Comparison of ENCODE assay signal across 22 cellular contexts in the genomic region with DNA sequence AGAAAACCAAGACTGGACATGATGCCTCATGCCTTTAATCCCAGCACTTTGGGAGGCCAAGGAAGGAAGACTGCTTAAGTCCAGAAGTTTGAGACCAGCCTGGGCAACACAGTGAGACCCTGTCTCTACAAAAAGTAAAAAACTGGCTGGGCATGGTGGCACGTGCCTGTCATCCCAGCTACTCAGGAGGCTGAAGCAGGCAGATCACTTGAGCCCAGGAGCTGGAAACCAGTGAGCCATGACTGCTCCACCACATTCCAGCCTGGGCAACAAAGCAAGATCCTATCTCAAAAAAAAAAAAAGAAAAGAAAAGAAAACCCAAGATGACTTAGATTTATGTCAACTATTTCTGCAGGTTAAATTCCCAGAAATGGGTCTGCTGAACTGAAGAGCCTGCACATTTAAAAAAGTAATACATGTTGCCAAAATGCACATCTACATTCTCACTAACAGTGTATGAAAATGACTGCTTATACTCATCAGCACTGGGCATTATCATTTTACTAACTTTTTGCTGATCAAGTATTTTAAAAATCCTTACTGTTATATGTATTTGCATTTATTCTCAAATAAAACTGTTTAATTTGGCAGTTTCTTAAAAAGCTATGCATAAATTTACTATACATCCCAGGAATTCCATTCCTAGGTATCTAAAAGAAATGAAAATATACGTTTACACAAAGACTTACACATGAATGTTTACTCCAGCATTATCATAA.
"Had no signal": no experiment of that assay in that cellular context is flagged by ENCODE, and none has a peak within 500 bp of the region (broad histone marks: within the 10 kb centered on the region; RNA-seq: fewer than 3 reads in every experiment).

No MANE protein-coding gene starts in this region.

- H3K4me1 ChIP-seq: prostate gland, right atrium auricular region, suprapubic skin had no signal

- DNase-seq: activated CD4-positive, alpha-beta memory T cell treated with anti-CD3 and anti-CD28 coated beads, Interleukin-2, amount 10 ng/mL, durations not matched to agents 7 days and 5 days; activated CD4-positive, alpha-beta T cell treated with anti-CD3 and anti-CD28 coated beads for 48 hours; activated CD4-positive, CD25-positive, alpha-beta regulatory T cell; activated CD8-positive, alpha-beta memory T cell treated with anti-CD3 and anti-CD28 coated beads, Interleukin-2, amount 10 ng/mL, durations not matched to agents 7 days and 5 days; activated naive CD4-positive, alpha-beta T cell; activated naive CD8-positive, alpha-beta T cell treated with anti-CD3 and anti-CD28 coated beads for 36 hours; amniotic stem cell; dorsolateral prefrontal cortex; head of caudate nucleus; mucosa of descending colon; naive B cell; stimulated activated CD4-positive, alpha-beta T cell treated with anti-CD3 and anti-CD28 coated beads, Interleukin-2, amount 100 ng/mL, for 48 hours; stimulated activated naive CD8-positive, alpha-beta T cell treated with anti-CD3 and anti-CD28 coated beads, Interleukin-15, amount 100 ng/mL, for 72 hours; T-helper 1 cell; T-helper 9 cell; transverse colon had no signal

- H3K9me3 ChIP-seq: mucosa of descending colon, prostate gland, right atrium auricular region, suprapubic skin, transverse colon had no signal

- FAIRE-seq: colon, frontal cortex had no signal

- H3K27me3 ChIP-seq: dorsolateral prefrontal cortex, right atrium auricular region, suprapubic skin, transverse colon had no signal

- H3K27ac ChIP-seq: prostate gland, right atrium auricular region, suprapubic skin, transverse colon had no signal

- H3K4me3 ChIP-seq: dorsolateral prefrontal cortex, mucosa of descending colon, prostate gland, right atrium auricular region, suprapubic skin, transverse colon had no signal

- H3K36me3 ChIP-seq: prostate gland had no signal

- ATAC-seq: activated CD8-positive, alpha-beta memory T cell treated with anti-CD3 and anti-CD28 coated beads, Interleukin-2, amount 10 ng/mL, durations not matched to agents 7 days and 5 days; activated T-helper 17 cell treated with anti-CD3 and anti-CD28 coated beads, Interleukin-2, amount 50 U/mL, for 72 hours; mucosa of descending colon; stimulated activated naive CD8-positive, alpha-beta T cell treated with anti-CD3 and anti-CD28 coated beads, Interleukin-15, amount 100 ng/mL, for 72 hours had no signal
